Comparison of ENCODE assay signal across 9 cellular contexts in the genomic region with DNA sequence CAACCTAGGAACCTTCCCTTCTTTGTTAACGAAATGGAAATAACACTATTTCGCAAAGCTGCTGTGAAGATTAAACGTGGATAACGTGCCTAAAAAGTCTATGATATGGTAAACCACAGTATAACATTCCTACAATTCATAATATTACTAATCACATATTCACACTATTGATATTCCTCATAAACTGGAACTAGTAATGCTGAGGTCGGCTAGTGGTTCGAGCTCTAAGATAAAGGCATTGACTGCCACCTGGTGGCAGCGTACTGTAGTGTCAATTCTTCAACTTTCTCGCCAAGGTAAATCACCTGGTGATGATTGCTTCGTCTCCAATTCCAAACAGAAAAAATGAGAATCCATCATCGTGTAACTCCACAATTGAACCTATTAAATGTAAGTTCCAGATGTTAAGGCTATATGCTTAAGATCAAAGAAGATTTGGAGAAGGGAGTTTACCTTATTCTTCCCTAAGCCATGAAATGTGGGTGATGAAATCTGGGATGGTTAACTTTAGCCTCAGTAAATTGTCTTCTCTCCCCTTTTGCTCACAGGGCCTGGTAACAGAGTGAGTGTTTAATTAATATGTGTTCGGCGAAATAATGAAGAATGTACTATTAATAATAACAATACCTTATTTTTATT.
DNase-seq lines count a peak whose midpoint lies in the region; ATAC-seq and TF ChIP-seq lines count a peak whose summit lies in the region.
"Had no signal": no experiment of that assay in that cellular context is flagged by ENCODE, and none has a peak within 500 bp of the region (broad histone marks: within the 10 kb centered on the region; RNA-seq: fewer than 3 reads in every experiment).

No MANE protein-coding gene starts in this region.

- no peak overlapping the region for H3K27ac ChIP-seq in liver (ENCODE audit: low read depth in 1 of 2, low read length in 2 of 2)
- H3K27ac ChIP-seq: skin epidermis had no signal

- WGBS in liver, result 21% methylated on average over 12 of the region's 12 CpGs

- TF ChIP-seq CTCF in AG09309 (IDR thresholded peaks at IDR 0.05; ENCODE audit: control insufficient read depth, insufficient read depth, low read depth, low read length, missing control alignments) (peak; percentile 73), brain (conservative IDR thresholded peaks at IDR 0.05) (peak; percentile 69 to 86), liver (IDR thresholded peaks at IDR 0.05; ENCODE audit: low read depth, low read length, missing input control) (peak; percentile 58)

- ATAC-seq in HG02970 (IDR thresholded peaks at IDR 0.05; ENCODE audit: low FRiP score, unreplicated experiment) (peak; percentile 67), GM19397 (IDR thresholded peaks at IDR 0.05; ENCODE audit: unreplicated experiment) (no peak)

- H3K27me3 ChIP-seq in liver (ENCODE audit: control insufficient read depth in 4 of 4, insufficient read depth in 4 of 4, low read length in 3 of 4), result no peaks in the 10 kb centered on the region

- no peaks in the 10 kb centered on the region for H3K4me1 Mint-ChIP-seq in brain

- peaks cover 0 to 81% (median 10%) of the 10 kb centered on the region in 5 experiments for H3K9me3 Mint-ChIP-seq in brain

- H3K9me3 ChIP-seq in liver (ENCODE audit: control insufficient read depth in 4 of 4, low read length in 3 of 4), result no peaks in the 10 kb centered on the region

- TF ChIP-seq RAD21 in liver (IDR thresholded peaks at IDR 0.05), result peak; percentile 76 to 86

- no peak overlapping the region for H3K4me3 ChIP-seq in AG09309 (ENCODE audit: control insufficient read depth, low read depth, low read length)
- H3K4me3 ChIP-seq in liver (ENCODE audit: low read depth in 1 of 3, low read length in 3 of 3), result no peak overlapping the region
- H3K4me3 ChIP-seq: skin epidermis had no signal

- no peak overlapping the region for H3K4me3 Mint-ChIP-seq in brain

- no peak overlapping the region for H3K9ac ChIP-seq in liver (ENCODE audit: low read depth in 1 of 2, low read length in 2 of 2)

- no peaks in the 10 kb centered on the region for H3K36me3 ChIP-seq in liver (ENCODE audit: control insufficient read depth in 4 of 4, insufficient read depth in 3 of 4, low read depth in 1 of 4, low read length in 3 of 4)

- no peaks in the 10 kb centered on the region for H3K4me1 ChIP-seq in liver (ENCODE audit: control insufficient read depth in 4 of 4, insufficient read depth in 4 of 4, low read length in 3 of 4)

- H3K36me3 Mint-ChIP-seq in brain, result no peaks in the 10 kb centered on the region

- H3K27ac Mint-ChIP-seq in brain, result no peak overlapping the region

- H3K27me3 Mint-ChIP-seq in brain, result peaks cover 4% of the 10 kb centered on the region

- DNase-seq in AG09309 (ENCODE audit: low read depth) (peak; percentile 54), GM04504 (ENCODE audit: low read depth) (peak; percentile 31), NCI-H460 (ENCODE audit: extremely low read depth, low read depth) (peak; percentile 53)
- no peak for DNase-seq in central memory CD4-positive, alpha-beta T cell

TF ChIP-seq in liver, 16 proteins besides CTCF, POLR2A, EP300 and RAD21:
- no peak for TF ChIP-seq GABPA (IDR thresholded peaks at IDR 0.05 in 1 of 2, conservative IDR thresholded peaks at IDR 0.05 in 1 of 2)
- no peak for TF ChIP-seq NR2F2 (IDR thresholded peaks at IDR 0.05)
- no peak for TF ChIP-seq HNF4A (conservative IDR thresholded peaks at IDR 0.05)
- TF ChIP-seq FOXA2 (IDR thresholded peaks at IDR 0.05), result no peak
- TF ChIP-seq EGR1 (IDR thresholded peaks at IDR 0.05; ENCODE audit: low read depth in 2 of 2), result no peak
- no peak for TF ChIP-seq SP1 (IDR thresholded peaks at IDR 0.05)
- TF ChIP-seq, protein P1, sequence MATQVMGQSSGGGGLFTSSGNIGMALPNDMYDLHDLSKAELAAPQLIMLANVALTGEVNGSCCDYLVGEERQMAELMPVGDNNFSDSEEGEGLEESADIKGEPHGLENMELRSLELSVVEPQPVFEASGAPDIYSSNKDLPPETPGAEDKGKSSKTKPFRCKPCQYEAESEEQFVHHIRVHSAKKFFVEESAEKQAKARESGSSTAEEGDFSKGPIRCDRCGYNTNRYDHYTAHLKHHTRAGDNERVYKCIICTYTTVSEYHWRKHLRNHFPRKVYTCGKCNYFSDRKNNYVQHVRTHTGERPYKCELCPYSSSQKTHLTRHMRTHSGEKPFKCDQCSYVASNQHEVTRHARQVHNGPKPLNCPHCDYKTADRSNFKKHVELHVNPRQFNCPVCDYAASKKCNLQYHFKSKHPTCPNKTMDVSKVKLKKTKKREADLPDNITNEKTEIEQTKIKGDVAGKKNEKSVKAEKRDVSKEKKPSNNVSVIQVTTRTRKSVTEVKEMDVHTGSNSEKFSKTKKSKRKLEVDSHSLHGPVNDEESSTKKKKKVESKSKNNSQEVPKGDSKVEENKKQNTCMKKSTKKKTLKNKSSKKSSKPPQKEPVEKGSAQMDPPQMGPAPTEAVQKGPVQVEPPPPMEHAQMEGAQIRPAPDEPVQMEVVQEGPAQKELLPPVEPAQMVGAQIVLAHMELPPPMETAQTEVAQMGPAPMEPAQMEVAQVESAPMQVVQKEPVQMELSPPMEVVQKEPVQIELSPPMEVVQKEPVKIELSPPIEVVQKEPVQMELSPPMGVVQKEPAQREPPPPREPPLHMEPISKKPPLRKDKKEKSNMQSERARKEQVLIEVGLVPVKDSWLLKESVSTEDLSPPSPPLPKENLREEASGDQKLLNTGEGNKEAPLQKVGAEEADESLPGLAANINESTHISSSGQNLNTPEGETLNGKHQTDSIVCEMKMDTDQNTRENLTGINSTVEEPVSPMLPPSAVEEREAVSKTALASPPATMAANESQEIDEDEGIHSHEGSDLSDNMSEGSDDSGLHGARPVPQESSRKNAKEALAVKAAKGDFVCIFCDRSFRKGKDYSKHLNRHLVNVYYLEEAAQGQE (IDR thresholded peaks at IDR 0.05), result no peak
- no peak for TF ChIP-seq RXRA (IDR thresholded peaks at IDR 0.05)
- no peak for TF ChIP-seq YY1 (IDR thresholded peaks at IDR 0.05)
- no peak for TF ChIP-seq MAX (IDR thresholded peaks at IDR 0.05)
- TF ChIP-seq JUND (IDR thresholded peaks at IDR 0.05), result no peak
- TF ChIP-seq, protein P2, sequence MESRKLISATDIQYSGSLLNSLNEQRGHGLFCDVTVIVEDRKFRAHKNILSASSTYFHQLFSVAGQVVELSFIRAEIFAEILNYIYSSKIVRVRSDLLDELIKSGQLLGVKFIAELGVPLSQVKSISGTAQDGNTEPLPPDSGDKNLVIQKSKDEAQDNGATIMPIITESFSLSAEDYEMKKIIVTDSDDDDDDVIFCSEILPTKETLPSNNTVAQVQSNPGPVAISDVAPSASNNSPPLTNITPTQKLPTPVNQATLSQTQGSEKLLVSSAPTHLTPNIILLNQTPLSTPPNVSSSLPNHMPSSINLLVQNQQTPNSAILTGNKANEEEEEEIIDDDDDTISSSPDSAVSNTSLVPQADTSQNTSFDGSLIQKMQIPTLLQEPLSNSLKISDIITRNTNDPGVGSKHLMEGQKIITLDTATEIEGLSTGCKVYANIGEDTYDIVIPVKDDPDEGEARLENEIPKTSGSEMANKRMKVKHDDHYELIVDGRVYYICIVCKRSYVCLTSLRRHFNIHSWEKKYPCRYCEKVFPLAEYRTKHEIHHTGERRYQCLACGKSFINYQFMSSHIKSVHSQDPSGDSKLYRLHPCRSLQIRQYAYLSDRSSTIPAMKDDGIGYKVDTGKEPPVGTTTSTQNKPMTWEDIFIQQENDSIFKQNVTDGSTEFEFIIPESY (IDR thresholded peaks at IDR 0.05), result no peak
- no peak for TF ChIP-seq ATF3 (IDR thresholded peaks at IDR 0.05)
- TF ChIP-seq TAF1 (conservative IDR thresholded peaks at IDR 0.05), result no peak
- TF ChIP-seq HNF4G (IDR thresholded peaks at IDR 0.05), result no peak
